ENCODE assay signal across 9 cellular contexts in the genomic region with DNA sequence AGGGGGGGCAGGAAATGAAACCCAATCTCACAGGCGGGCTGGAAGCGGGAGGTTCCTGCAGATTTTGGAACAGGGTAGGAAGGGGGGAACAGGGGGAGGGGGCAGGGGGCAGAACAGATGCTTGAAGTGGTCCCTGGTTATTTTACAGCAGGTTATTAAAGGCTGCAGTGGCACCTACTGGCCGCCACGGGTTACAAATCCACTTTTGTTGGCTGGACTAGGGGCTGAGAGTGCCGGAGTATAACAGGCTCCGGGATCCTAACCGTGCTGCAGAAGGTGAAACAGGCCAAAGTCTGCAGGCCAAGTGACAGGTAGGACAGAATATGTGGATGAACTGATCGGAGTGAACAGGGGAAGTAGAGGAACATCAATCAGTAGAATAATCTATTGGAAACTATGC. TPM values are rescaled to one million over a fixed set of nuclear protein-coding genes. Genes with fewer than 3 reads are reported as not detected.
A peak's percentile ranks its signal among the peaks of the same experiment; 100 is the strongest.
DNase-seq lines count a peak whose midpoint lies in the region; ATAC-seq and TF ChIP-seq lines count a peak whose summit lies in the region.
"Had no signal": no experiment of that assay in that cellular context is flagged by ENCODE, and none has a peak within 500 bp of the region (broad histone marks: within the 10 kb centered on the region; RNA-seq: fewer than 3 reads in every experiment).

No MANE protein-coding gene starts in this region.

- H3K4me3 Mint-ChIP-seq in activated CD8-positive, alpha-beta T cell treated with anti-CD3 and anti-CD28 coated beads for 36 hours, result no peak overlapping the region
- H3K4me3 Mint-ChIP-seq: central memory CD8-positive, alpha-beta T cell had no signal

- H3K9me3 Mint-ChIP-seq in activated CD8-positive, alpha-beta T cell treated with anti-CD3 and anti-CD28 coated beads for 36 hours, result no peaks in the 10 kb centered on the region
- H3K9me3 Mint-ChIP-seq: central memory CD8-positive, alpha-beta T cell had no signal

- H3K27me3 Mint-ChIP-seq in activated CD8-positive, alpha-beta T cell treated with anti-CD3 and anti-CD28 coated beads for 36 hours, result peaks cover 86% of the 10 kb centered on the region

- no peak overlapping the region for H3K27ac Mint-ChIP-seq in activated CD8-positive, alpha-beta T cell treated with anti-CD3 and anti-CD28 coated beads for 36 hours

- H3K4me1 Mint-ChIP-seq in activated CD8-positive, alpha-beta T cell treated with anti-CD3 and anti-CD28 coated beads for 36 hours (ENCODE audit: low read depth), result peaks cover 36% of the 10 kb centered on the region

- in situ Hi-C loops in ACHN (cut with HindIII; ENCODE audit: low pct_ligation_motif_present, low pct_unique_long_range_greater_than_20kb, low sequenced_read_pairs), result no loop called here

- peak; percentile 45 for DNase-seq in ACHN
- peak; percentile 61 for DNase-seq in ELR (ENCODE audit: low read depth)
- DNase-seq in HuH-7.5 (ENCODE audit: low spot score), result peak; percentile 78
- peak; percentile 52 for DNase-seq in activated CD8-positive, alpha-beta T cell treated with anti-CD3 and anti-CD28 coated beads for 36 hours
- DNase-seq in islet precursor cell, result peak; percentile 72
- DNase-seq in NCI-H1048 (lab: John Stamatoyannopoulos, UW), result no peak
- DNase-seq in occipital lobe (lab: John Stamatoyannopoulos, UW), result no peak

- ATAC-seq in activated CD8-positive, alpha-beta T cell treated with anti-CD3 and anti-CD28 coated beads for 36 hours, result peak; percentile 60
- ATAC-seq in HG03571 (IDR thresholded peaks at IDR 0.05; ENCODE audit: unreplicated experiment), result no peak

- CTCF ChIA-PET in activated CD8-positive, alpha-beta T cell treated with anti-CD3 and anti-CD28 coated beads for 36 hours (lab: Charles Lee), result interaction anchor here (1.9 to 3.3 kb wide), 6 partner anchors 8 to 198 kb away, joined by 4 to 37 read pairs (median 22); no protein-coding TSS in a partner anchor

- TF ChIP-seq CTCF in activated CD8-positive, alpha-beta T cell treated with anti-CD3 and anti-CD28 coated beads for 36 hours (IDR thresholded peaks at IDR 0.05), result peak; percentile 62

- H3K36me3 Mint-ChIP-seq in activated CD8-positive, alpha-beta T cell treated with anti-CD3 and anti-CD28 coated beads for 36 hours (ENCODE audit: low read depth), result no peaks in the 10 kb centered on the region

- POLR2A ChIA-PET in activated CD8-positive, alpha-beta T cell treated with anti-CD3 and anti-CD28 coated beads for 36 hours (lab: Charles Lee), result no interaction called here

- intact Hi-C loops in activated CD8-positive, alpha-beta T cell treated with anti-CD3 and anti-CD28 coated beads for 36 hours (cut with micrococcal nuclease), result loop anchor here (2.0 kb wide), 1 partner anchor 31 kb away; no protein-coding TSS in a partner anchor

RNA-seq across cellular contexts. Expression of a gene that starts 2.5 kb away (rescaled TPM):
- total RNA-seq in activated CD8-positive, alpha-beta T cell treated with anti-CD3 and anti-CD28 coated beads for 36 hours, result 10 to 100 TPM; 17.6 to 18.4 TPM
- 4.2 TPM for total RNA-seq in occipital lobe

RNA-seq across cellular contexts. Expression of a gene that starts 30.0 kb away (rescaled TPM):
- total RNA-seq in activated CD8-positive, alpha-beta T cell treated with anti-CD3 and anti-CD28 coated beads for 36 hours, result not detected
- 3.6 TPM for total RNA-seq in occipital lobe

RNA-seq across cellular contexts. Expression of a gene that starts 51.4 kb away (rescaled TPM):
- not detected for total RNA-seq in activated CD8-positive, alpha-beta T cell treated with anti-CD3 and anti-CD28 coated beads for 36 hours
- not detected for total RNA-seq in occipital lobe

Comparison
In these comparisons a context has a peak if more than half of its experiments do, and no peak if none do; other contexts are left out.
1. DNase-seq: peak in ACHN (single experiment), ELR (single experiment), HuH-7.5 (single experiment), activated CD8-positive, alpha-beta T cell treated with anti-CD3 and anti-CD28 coated beads for 36 hours (single experiment) and islet precursor cell (single experiment); none in NCI-H1048 (single experiment) and occipital lobe (single experiment).